12 cellular contexts compared by ENCODE assay signal in genomic region chr2:220053919-220054318, GRCh38.
A peak's percentile ranks its signal among the peaks of the same experiment; 100 is the strongest.
DNase-seq lines count a peak whose midpoint lies in the region; ATAC-seq and TF ChIP-seq lines count a peak whose summit lies in the region.
"Had no signal": no experiment of that assay in that cellular context is flagged by ENCODE, and none has a peak within 500 bp of the region (broad histone marks: within the 10 kb centered on the region; RNA-seq: fewer than 3 reads in every experiment).

No MANE protein-coding gene starts in this region.

- DNase-seq in DND-41 (no peak), HT-29 (ENCODE audit: low spot score) (peak; percentile 52), iPS-NIHi11 (ENCODE audit: low spot score) (peak; percentile 37), NCI-H524 treated with DMSO at 0.1 percent for 48 hours (lab: John Stamatoyannopoulos, UW) (no peak)
- no peak for DNase-seq in activated T-cell treated with anti-CD3 and anti-CD28 coated beads, Interleukin-2, amount 50 U/mL, for 1 hour
- DNase-seq: effector memory CD8-positive, alpha-beta T cell; hypothalamus; NCI-H2029; stimulated activated CD4-positive, alpha-beta T cell treated with anti-CD3 and anti-CD28 coated beads, Interleukin-4, amount 100 ng/mL, for 24 hours; stomach had no signal

- H3F3A ChIP-seq in SU-DHL-6 (ENCODE audit: insufficient read depth) = no peaks in the 10 kb centered on the region

- ATAC-seq in DND-41 (ENCODE audit: insufficient read depth, low read depth) = no peak
- no peak for ATAC-seq in GM19023 (IDR thresholded peaks at IDR 0.05; ENCODE audit: unreplicated experiment)
- ATAC-seq: effector memory CD8-positive, alpha-beta T cell had no signal

- H3K4me2 ChIP-seq in DND-41 (ENCODE audit: insufficient read depth, low read length) = no peak overlapping the region
- H3K4me2 ChIP-seq in SU-DHL-6 (ENCODE audit: low read depth, low read length, poor library complexity, severe bottlenecking) = no peak overlapping the region

- no peaks in the 10 kb centered on the region for H3K36me3 ChIP-seq in DND-41 (ENCODE audit: insufficient read depth, low read length)
- no peaks in the 10 kb centered on the region for H3K36me3 ChIP-seq in SU-DHL-6 (ENCODE audit: low read length)
- H3K36me3 ChIP-seq: stomach had no signal

- H3K9me3 ChIP-seq in DND-41 (ENCODE audit: insufficient read depth, low read length, severe bottlenecking) (no peaks in the 10 kb centered on the region), SU-DHL-6 (ENCODE audit: insufficient read depth, low read length) (no peaks in the 10 kb centered on the region)
- H3K9me3 ChIP-seq: stomach had no signal

- no peak overlapping the region for H3K9ac ChIP-seq in DND-41 (ENCODE audit: low read depth, low read length)
- no peak overlapping the region for H3K9ac ChIP-seq in SU-DHL-6 (ENCODE audit: low read length)

- H3K4me3 ChIP-seq in DND-41 (ENCODE audit: low read depth in 1 of 2, low read length in 2 of 2) = no peak overlapping the region
- H3K4me3 ChIP-seq in SU-DHL-6 (ENCODE audit: insufficient read depth, low read length, poor library complexity, severe bottlenecking) = no peak overlapping the region
- H3K4me3 ChIP-seq: stomach had no signal

- H3K27ac ChIP-seq in DND-41 (ENCODE audit: low read length) (no peak overlapping the region), SU-DHL-6 (ENCODE audit: low read depth, low read length) (no peak overlapping the region)
- H3K27ac ChIP-seq: stomach had no signal

- H2AFZ ChIP-seq in DND-41 (ENCODE audit: low read depth, low read length) = no peak overlapping the region
- no peak overlapping the region for H2AFZ ChIP-seq in SU-DHL-6 (ENCODE audit: low read depth, low read length, severe bottlenecking)

- H3K27me3 ChIP-seq in DND-41 (ENCODE audit: insufficient read depth, low read length, poor library complexity) (no peaks in the 10 kb centered on the region), SU-DHL-6 (ENCODE audit: low read length) (no peaks in the 10 kb centered on the region)
- H3K27me3 ChIP-seq: stomach had no signal

- H3K4me1 ChIP-seq in DND-41 (ENCODE audit: insufficient read depth, low read length) = no peaks in the 10 kb centered on the region
- H3K4me1 ChIP-seq: stomach had no signal

- H3K9me2 ChIP-seq in SU-DHL-6 (replicated peaks; ENCODE audit: insufficient read depth, low read length) = no peaks in the 10 kb centered on the region

- TF ChIP-seq CTCF in DND-41 (IDR thresholded peaks at IDR 0.05; ENCODE audit: borderline replicate concordance, extremely low read depth, low read length, poor library complexity, severe bottlenecking) (peak; percentile 45), SU-DHL-6 (IDR thresholded peaks at IDR 0.05; ENCODE audit: insufficient read depth, low read length, poor library complexity, severe bottlenecking) (peak; percentile 32)

- no peaks in the 10 kb centered on the region for H3K79me2 ChIP-seq in DND-41 (ENCODE audit: insufficient read depth, low read length)
- H3K79me2 ChIP-seq in SU-DHL-6 (ENCODE audit: insufficient read depth, low read length) = no peaks in the 10 kb centered on the region

- H4K20me1 ChIP-seq in DND-41 (ENCODE audit: insufficient read depth, low read length) (no peaks in the 10 kb centered on the region), SU-DHL-6 (ENCODE audit: low read depth, low read length) (no peaks in the 10 kb centered on the region)

Comparison
In these comparisons a context has a peak if more than half of its experiments do, and no peak if none do; other contexts are left out.
1. DNase-seq: peak in HT-29 (single experiment) and iPS-NIHi11 (single experiment); none in DND-41 (single experiment), activated T-cell treated with anti-CD3 and anti-CD28 coated beads, Interleukin-2, amount 50 U/mL, for 1 hour (single experiment) and NCI-H524 treated with DMSO at 0.1 percent for 48 hours (single experiment).